8 cellular contexts compared by ENCODE assay signal in the genomic region with DNA sequence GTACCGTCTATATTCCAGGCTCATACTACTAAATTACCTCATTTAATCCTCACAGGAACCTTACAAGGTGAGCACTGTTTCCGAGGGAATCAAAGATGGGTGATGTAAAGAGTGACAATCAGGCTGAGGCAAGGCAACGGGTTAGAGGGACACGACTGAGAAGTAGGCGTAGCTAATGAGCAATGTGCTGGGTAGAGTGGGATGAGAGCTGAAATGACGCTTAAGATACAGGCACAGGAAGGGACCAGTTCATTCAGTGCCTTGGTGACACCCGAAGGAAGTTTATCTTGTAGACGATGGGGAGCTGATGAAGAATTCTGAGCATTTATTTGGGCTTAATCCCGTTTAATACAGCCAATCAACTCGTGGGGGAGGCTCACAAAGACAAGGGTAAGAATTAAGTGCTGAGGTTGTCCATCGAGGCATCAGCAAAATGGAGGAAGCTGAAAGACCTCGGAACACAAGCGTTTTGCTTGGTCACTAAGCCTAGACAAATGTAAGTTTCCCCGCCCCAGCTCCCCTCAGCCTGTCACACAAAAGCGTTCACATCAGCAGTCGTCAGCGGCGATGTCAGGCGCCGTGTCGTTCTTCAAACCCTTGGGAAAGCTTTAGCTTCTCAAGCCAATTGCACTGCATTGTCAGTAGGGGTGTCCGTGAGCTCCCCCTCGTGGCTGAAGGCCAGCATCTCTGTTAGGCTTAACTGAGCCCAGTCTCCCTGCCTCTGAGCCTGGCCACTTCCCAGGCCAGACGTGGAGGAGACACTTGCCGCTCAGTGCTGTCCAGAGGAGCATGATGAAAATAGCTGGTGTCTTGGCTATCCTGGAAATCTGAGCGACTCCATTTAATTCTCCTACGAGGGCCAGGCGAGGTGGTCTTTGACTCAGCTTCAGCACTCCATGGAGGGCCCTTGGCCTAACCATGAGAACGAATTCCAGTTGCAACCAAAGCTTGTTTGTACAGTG.
DNase-seq lines count a peak whose midpoint lies in the region; ATAC-seq and TF ChIP-seq lines count a peak whose summit lies in the region.

No MANE protein-coding gene starts in this region.

- peak; percentile 61 for TF ChIP-seq CTCF in CD4-positive, alpha-beta T cell (IDR thresholded peaks at IDR 0.05)

- intact Hi-C loops in CD4-positive, alpha-beta T cell (cut with DNase I, micrococcal nuclease) = no loop called here

- H3K9me3 Mint-ChIP-seq in CD4-positive, alpha-beta T cell = no peaks in the 10 kb centered on the region
- H3K9me3 Mint-ChIP-seq in activated CD4-positive, alpha-beta T cell treated with anti-CD3 and anti-CD28 coated beads, Interleukin-2, amount 10 ng/mL, durations not matched to agents 7 days and 5 days = no peaks in the 10 kb centered on the region
- H3K9me3 Mint-ChIP-seq in effector memory CD8-positive, alpha-beta T cell = peaks cover 0 to 8% of the 10 kb centered on the region in 2 donors

- H3K4me3 Mint-ChIP-seq in CD4-positive, alpha-beta T cell = peak overlapping the region; percentile 50
- H3K4me3 Mint-ChIP-seq in activated CD4-positive, alpha-beta T cell treated with anti-CD3 and anti-CD28 coated beads, Interleukin-2, amount 10 ng/mL, durations not matched to agents 7 days and 5 days = no peak overlapping the region
- no peak overlapping the region for H3K4me3 Mint-ChIP-seq in effector memory CD8-positive, alpha-beta T cell

- H3K27me3 Mint-ChIP-seq in CD4-positive, alpha-beta T cell = peaks cover 8% of the 10 kb centered on the region
- H3K27me3 Mint-ChIP-seq in activated CD4-positive, alpha-beta T cell treated with anti-CD3 and anti-CD28 coated beads, Interleukin-2, amount 10 ng/mL, durations not matched to agents 7 days and 5 days = peaks cover 2% of the 10 kb centered on the region
- H3K27me3 Mint-ChIP-seq in effector memory CD8-positive, alpha-beta T cell = no peaks in the 10 kb centered on the region

- H3K36me3 Mint-ChIP-seq in CD4-positive, alpha-beta T cell (ENCODE audit: low read depth) = no peaks in the 10 kb centered on the region
- H3K36me3 Mint-ChIP-seq in activated CD4-positive, alpha-beta T cell treated with anti-CD3 and anti-CD28 coated beads, Interleukin-2, amount 10 ng/mL, durations not matched to agents 7 days and 5 days (ENCODE audit: low read depth) = no peaks in the 10 kb centered on the region
- H3K36me3 Mint-ChIP-seq in effector memory CD8-positive, alpha-beta T cell (ENCODE audit: insufficient read depth) = no peaks in the 10 kb centered on the region

- POLR2A ChIA-PET in CD4-positive, alpha-beta T cell (lab: Charles Lee) = no interaction called here
- POLR2A ChIA-PET in activated CD4-positive, alpha-beta T cell treated with anti-CD3 and anti-CD28 coated beads, Interleukin-2, amount 10 ng/mL, durations not matched to agents 7 days and 5 days (lab: Charles Lee) = no interaction called here

- DNase-seq in CD4-positive, alpha-beta T cell = peak; percentile 0 to 51 (median 18)
- DNase-seq in NCI-H510A (lab: John Stamatoyannopoulos, UW) (peak; percentile 62), medulla oblongata (ENCODE audit: extremely low spot score) (peak; percentile 93)
- DNase-seq in activated CD4-positive, alpha-beta T cell treated with anti-CD3 and anti-CD28 coated beads, Interleukin-2, amount 10 ng/mL, durations not matched to agents 7 days and 5 days = peak; percentile 71
- peak in 2 of 3 experiments; percentile 1 to 4 for DNase-seq in effector memory CD8-positive, alpha-beta T cell
- DNase-seq in stimulated activated CD8-positive, alpha-beta memory T cell treated with anti-CD3 and anti-CD28 coated beads, Interleukin-15, amount 100 ng/mL, for 1 hour (ENCODE audit: low read depth) = peak; percentile 14

- no peak overlapping the region for H3K27ac Mint-ChIP-seq in CD4-positive, alpha-beta T cell
- H3K27ac Mint-ChIP-seq in activated CD4-positive, alpha-beta T cell treated with anti-CD3 and anti-CD28 coated beads, Interleukin-2, amount 10 ng/mL, durations not matched to agents 7 days and 5 days = no peak overlapping the region
- no peak overlapping the region for H3K27ac Mint-ChIP-seq in effector memory CD8-positive, alpha-beta T cell

- H3K4me1 Mint-ChIP-seq in CD4-positive, alpha-beta T cell (ENCODE audit: low read depth) = peaks cover 9% of the 10 kb centered on the region
- peaks cover 4% of the 10 kb centered on the region for H3K4me1 Mint-ChIP-seq in activated CD4-positive, alpha-beta T cell treated with anti-CD3 and anti-CD28 coated beads, Interleukin-2, amount 10 ng/mL, durations not matched to agents 7 days and 5 days
- peaks cover 0 to 3% of the 10 kb centered on the region in 2 donors for H3K4me1 Mint-ChIP-seq in effector memory CD8-positive, alpha-beta T cell (ENCODE audit: low read depth in 2 of 2)

- CTCF ChIA-PET in CD4-positive, alpha-beta T cell (lab: Charles Lee) = interaction anchor here (0.9 kb wide), 1 partner anchor 9 kb away, joined by 4 read pairs; no protein-coding TSS in a partner anchor
- CTCF ChIA-PET in activated CD4-positive, alpha-beta T cell treated with anti-CD3 and anti-CD28 coated beads, Interleukin-2, amount 10 ng/mL, durations not matched to agents 7 days and 5 days (lab: Charles Lee) = interaction anchor here (0.7 to 1.4 kb wide), 5 partner anchors 9 to 27 kb away, joined by 3 to 5 read pairs (median 3); no protein-coding TSS in a partner anchor

- ATAC-seq in CD4-positive, alpha-beta T cell (ENCODE audit: poor library complexity) = peak; percentile 63
- ATAC-seq in GM19395 (IDR thresholded peaks at IDR 0.05; ENCODE audit: unreplicated experiment) = peak; percentile 100
- peak; percentile 98 for ATAC-seq in HG03457 (IDR thresholded peaks at IDR 0.05; ENCODE audit: unreplicated experiment)
- no peak for ATAC-seq in effector memory CD8-positive, alpha-beta T cell (replicated peaks)

- no peaks in the 10 kb centered on the region for H3K27me3 ChIP-seq in CD4-positive, alpha-beta T cell (ENCODE audit: control insufficient read depth, insufficient read depth, low read length)

- H3K9me3 ChIP-seq in CD4-positive, alpha-beta T cell (ENCODE audit: control insufficient read depth, low read length) = no peaks in the 10 kb centered on the region

- H3K27ac ChIP-seq in CD4-positive, alpha-beta T cell (ENCODE audit: low read depth, low read length) = no peak overlapping the region

Comparison
In these comparisons a context has a peak if more than half of its experiments do, and no peak if none do; other contexts are left out.
1. DNase-seq: peak in every context shown above with its lines; median percentile 93 in medulla oblongata; 71 in activated CD4-positive, alpha-beta T cell treated with anti-CD3 and anti-CD28 coated beads, Interleukin-2, amount 10 ng/mL, durations not matched to agents 7 days and 5 days; 62 in NCI-H510A; 18 in CD4-positive, alpha-beta T cell; 14 in stimulated activated CD8-positive, alpha-beta memory T cell treated with anti-CD3 and anti-CD28 coated beads, Interleukin-15, amount 100 ng/mL, for 1 hour; 2 in effector memory CD8-positive, alpha-beta T cell.